Comparison of ENCODE assay signal across 15 cellular contexts in genomic region chr4:169341490-169341889, GRCh38.
DNase-seq lines count a peak whose midpoint lies in the region; ATAC-seq, FAIRE-seq and TF ChIP-seq lines count a peak whose summit lies in the region.
"Had no signal": no experiment of that assay in that cellular context is flagged by ENCODE, and none has a peak within 500 bp of the region (broad histone marks: within the 10 kb centered on the region; RNA-seq: fewer than 3 reads in every experiment).

No MANE protein-coding gene starts in this region.

- peak overlapping the region; percentile 23; the same call in 1 of the 2 replicates for H3K27ac ChIP-seq in GM12878 (ENCODE audit: control insufficient read depth, insufficient read depth)
- H3K27ac ChIP-seq: transverse colon had no signal

- peak overlapping the region; percentile 0 for H3K4me2 ChIP-seq in GM12878 (ENCODE audit: control insufficient read depth, insufficient read depth)

- BruUV-seq in GM12878 (replicated peaks; lab: Mats Ljungman, UMichigan): no TSS peak

- no peaks in the 10 kb centered on the region for H3K9me3 ChIP-seq in GM12878 (replicated peaks; ENCODE audit: control insufficient read depth, insufficient read depth, low read length)
- H3K9me3 ChIP-seq: gastrocnemius medialis, transverse colon had no signal

- no peak for TF ChIP-seq CTCF in GM12878 (IDR thresholded peaks at IDR 0.05 in 2 of 3, conservative IDR thresholded peaks at IDR 0.05 in 1 of 3; ENCODE audit: control insufficient read depth in 2 of 3, extremely low read depth in 1 of 3, insufficient read depth in 1 of 3, low read depth in 3 of 3, low read length in 3 of 3)

- intact Hi-C loops in GM12878 (cut with micrococcal nuclease; ENCODE audit: unreplicated experiment): loop anchor here (1.0 kb wide), 1 partner anchor 69 kb away; no protein-coding TSS in a partner anchor

- peak; percentile 75 for ATAC-seq in GM19455 (IDR thresholded peaks at IDR 0.05; ENCODE audit: unreplicated experiment)
- ATAC-seq in HG02973 (IDR thresholded peaks at IDR 0.05; ENCODE audit: unreplicated experiment): peak; percentile 65
- peak; percentile 87 for ATAC-seq in GM12878
- ATAC-seq: gastrocnemius medialis, left ventricle myocardium superior had no signal

- DNase-seq in Daoy (ENCODE audit: low read depth) (peak; percentile 65), GM12878 (ENCODE audit: low read depth, low spot score) (peak; percentile 62), H4 (ENCODE audit: low spot score) (no peak), NCI-H510A treated with DMSO at 0.1 percent for 48 hours (lab: John Stamatoyannopoulos, UW) (no peak), pons (ENCODE audit: low spot score) (no peak), activated gamma-delta T cell treated with Interleukin-2 at 50 U/mL for 16 hours (no peak)
- DNase-seq: central memory CD4-positive, alpha-beta T cell; gastrocnemius medialis; left ventricle myocardium superior; NCI-H2081 treated with DMSO at 0.1 percent for 48 hours; transverse colon had no signal

- H3K27me3 ChIP-seq in GM12878 (replicated peaks in 1 of 2; ENCODE audit: control insufficient read depth in 2 of 2, insufficient read depth in 2 of 2, low read length in 1 of 2): no peaks in the 10 kb centered on the region
- H3K27me3 ChIP-seq: gastrocnemius medialis, transverse colon had no signal

- CTCF ChIA-PET in GM12878 (lab: Yijun Ruan, JAX): interaction anchor here (0.9 to 2.7 kb wide), 9 partner anchors 22 to 265 kb away, joined by 3 to 10 read pairs (median 4); no protein-coding TSS in a partner anchor

- WGBS in GM12878 (ENCODE audit: insufficient coverage, insufficient replicate concordance, low lambda C conversion rate, missing lambda C conversion rate): 0% methylated on average over 4 of the region's 4 CpGs

- POLR2A ChIA-PET in GM12878 (lab: Charles Lee): interaction anchor here (1.3 to 1.7 kb wide), 4 partner anchors 9 to 96 kb away, joined by 3 to 6 read pairs (median 4); no protein-coding TSS in a partner anchor

- TF ChIP-seq EP300 in GM12878 (IDR thresholded peaks at IDR 0.05; ENCODE audit: borderline replicate concordance in 1 of 2, control insufficient read depth in 1 of 2, low read depth in 2 of 2, low read length in 2 of 2): peak in 1 of 2 experiments; percentile 36; a peak in 1 of 4 replicates

- no peak for FAIRE-seq in GM12878 (lab: Jason Lieb, UNC)
- FAIRE-seq: G401.6, H1 had no signal

- H3K4me3 ChIP-seq in GM12878: no peak overlapping the region
- H3K4me3 ChIP-seq: gastrocnemius medialis, transverse colon had no signal

- TF ChIP-seq RAD21 in GM12878 (IDR thresholded peaks at IDR 0.05; ENCODE audit: insufficient read depth, low read depth, low read length): peak; percentile 35; the same call in 1 of the 2 replicates

- H4K20me1 ChIP-seq in GM12878 (ENCODE audit: control insufficient read depth, insufficient read depth): no peaks in the 10 kb centered on the region

- SMC1A ChIA-PET in GM12878 (lab: Charles Lee; ENCODE audit: uncharacterized antibody, unreplicated experiment): interaction anchor here (0.5 to 4.7 kb wide), 31 partner anchors 9 to 317 kb away, joined by 3 to 39 read pairs (median 3); no protein-coding TSS in a partner anchor

- TF ChIP-seq POLR2A in GM12878 (IDR thresholded peaks at IDR 0.05; ENCODE audit: low read depth, low read length): no peak

- peaks cover 13% of the 10 kb centered on the region for H3K4me1 ChIP-seq in GM12878 (ENCODE audit: control insufficient read depth, insufficient read depth, low read length)
- H3K4me1 ChIP-seq: transverse colon had no signal

- RAD21 ChIA-PET in GM12878 (lab: Charles Lee; ENCODE audit: unreplicated experiment): interaction anchor here (0.6 to 3.3 kb wide), 22 partner anchors 9 to 144 kb away, joined by 3 to 34 read pairs (median 4); no protein-coding TSS in a partner anchor

- in situ Hi-C loops in GM12878 (cut with MboI): no loop called here

- no peaks in the 10 kb centered on the region for H3K36me3 ChIP-seq in GM12878 (ENCODE audit: control insufficient read depth in 2 of 2, insufficient read depth in 2 of 2, low read length in 1 of 2)
- H3K36me3 ChIP-seq: gastrocnemius medialis, transverse colon had no signal

- H3K9ac ChIP-seq in GM12878 (ENCODE audit: control insufficient read depth, insufficient read depth, low read length): no peak overlapping the region; the same call in 1 of the 2 replicates

- no peaks in the 10 kb centered on the region for H3K79me2 ChIP-seq in GM12878 (ENCODE audit: control insufficient read depth, insufficient read depth, low read length)

- peak overlapping the region; percentile 18 for H2AFZ ChIP-seq in GM12878 (ENCODE audit: control insufficient read depth, low read depth, low read length)

TF ChIP-seq in GM12878, 131 proteins besides CTCF, POLR2A, EP300 and RAD21 (continues in another document):
- peak in 1 of 2 experiments; percentile 61; a peak in 2 of 4 replicates for TF ChIP-seq ETV6 (conservative IDR thresholded peaks at IDR 0.05 in 1 of 2, IDR thresholded peaks at IDR 0.05 in 1 of 2; ENCODE audit: borderline replicate concordance in 1 of 2, low read depth in 1 of 2)
- no peak for TF ChIP-seq SMC3 (IDR thresholded peaks at IDR 0.05; ENCODE audit: borderline replicate concordance, low read length)
- TF ChIP-seq, protein P1, sequence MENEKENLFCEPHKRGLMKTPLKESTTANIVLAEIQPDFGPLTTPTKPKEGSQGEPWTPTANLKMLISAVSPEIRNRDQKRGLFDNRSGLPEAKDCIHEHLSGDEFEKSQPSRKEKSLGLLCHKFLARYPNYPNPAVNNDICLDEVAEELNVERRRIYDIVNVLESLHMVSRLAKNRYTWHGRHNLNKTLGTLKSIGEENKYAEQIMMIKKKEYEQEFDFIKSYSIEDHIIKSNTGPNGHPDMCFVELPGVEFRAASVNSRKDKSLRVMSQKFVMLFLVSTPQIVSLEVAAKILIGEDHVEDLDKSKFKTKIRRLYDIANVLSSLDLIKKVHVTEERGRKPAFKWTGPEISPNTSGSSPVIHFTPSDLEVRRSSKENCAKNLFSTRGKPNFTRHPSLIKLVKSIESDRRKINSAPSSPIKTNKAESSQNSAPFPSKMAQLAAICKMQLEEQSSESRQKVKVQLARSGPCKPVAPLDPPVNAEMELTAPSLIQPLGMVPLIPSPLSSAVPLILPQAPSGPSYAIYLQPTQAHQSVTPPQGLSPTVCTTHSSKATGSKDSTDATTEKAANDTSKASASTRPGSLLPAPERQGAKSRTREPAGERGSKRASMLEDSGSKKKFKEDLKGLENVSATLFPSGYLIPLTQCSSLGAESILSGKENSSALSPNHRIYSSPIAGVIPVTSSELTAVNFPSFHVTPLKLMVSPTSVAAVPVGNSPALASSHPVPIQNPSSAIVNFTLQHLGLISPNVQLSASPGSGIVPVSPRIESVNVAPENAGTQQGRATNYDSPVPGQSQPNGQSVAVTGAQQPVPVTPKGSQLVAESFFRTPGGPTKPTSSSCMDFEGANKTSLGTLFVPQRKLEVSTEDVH (IDR thresholded peaks at IDR 0.05; ENCODE audit: low read depth, partially characterized antibody): no peak
- peak; percentile 78 for TF ChIP-seq DPF2 (IDR thresholded peaks at IDR 0.05)
- TF ChIP-seq HCFC1 (IDR thresholded peaks at IDR 0.05; ENCODE audit: low read length): no peak
- no peak for TF ChIP-seq BHLHE40 (IDR thresholded peaks at IDR 0.05; ENCODE audit: borderline replicate concordance in 1 of 2, low read depth in 2 of 2, low read length in 1 of 2)
- TF ChIP-seq TAF1 (IDR thresholded peaks at IDR 0.05; ENCODE audit: borderline replicate concordance, low read depth, low read length): no peak
- TF ChIP-seq PML (IDR thresholded peaks at IDR 0.05; ENCODE audit: low read length): no peak
- TF ChIP-seq STAT1 (conservative IDR thresholded peaks at IDR 0.05): no peak
- TF ChIP-seq MYC (IDR thresholded peaks at IDR 0.05; ENCODE audit: insufficient read depth, insufficient read length, insufficient replicate concordance, low read length, severe bottlenecking): no peak
- TF ChIP-seq NFYA (IDR thresholded peaks at IDR 0.05; ENCODE audit: borderline replicate concordance, low read depth, low read length): no peak
- TF ChIP-seq TCF12 (IDR thresholded peaks at IDR 0.05; ENCODE audit: low read depth, low read length): peak; percentile 97
- 0 out of 2 replicates have a peak, but pooled peaks have one; percentile 56 for TF ChIP-seq MEF2A (IDR thresholded peaks at IDR 0.05; ENCODE audit: insufficient read depth, low read depth, low read length)
- no peak for TF ChIP-seq ZNF207 (IDR thresholded peaks at IDR 0.05; ENCODE audit: borderline replicate concordance)
- no peak for TF ChIP-seq ZSCAN29 (IDR thresholded peaks at IDR 0.05)
- peak; percentile 42 for TF ChIP-seq JUNB (IDR thresholded peaks at IDR 0.05)
- TF ChIP-seq BACH1 (IDR thresholded peaks at IDR 0.05; ENCODE audit: borderline replicate concordance): no peak
- TF ChIP-seq SREBF2 (IDR thresholded peaks at IDR 0.05; ENCODE audit: low read length): no peak
- TF ChIP-seq, protein P2, sequence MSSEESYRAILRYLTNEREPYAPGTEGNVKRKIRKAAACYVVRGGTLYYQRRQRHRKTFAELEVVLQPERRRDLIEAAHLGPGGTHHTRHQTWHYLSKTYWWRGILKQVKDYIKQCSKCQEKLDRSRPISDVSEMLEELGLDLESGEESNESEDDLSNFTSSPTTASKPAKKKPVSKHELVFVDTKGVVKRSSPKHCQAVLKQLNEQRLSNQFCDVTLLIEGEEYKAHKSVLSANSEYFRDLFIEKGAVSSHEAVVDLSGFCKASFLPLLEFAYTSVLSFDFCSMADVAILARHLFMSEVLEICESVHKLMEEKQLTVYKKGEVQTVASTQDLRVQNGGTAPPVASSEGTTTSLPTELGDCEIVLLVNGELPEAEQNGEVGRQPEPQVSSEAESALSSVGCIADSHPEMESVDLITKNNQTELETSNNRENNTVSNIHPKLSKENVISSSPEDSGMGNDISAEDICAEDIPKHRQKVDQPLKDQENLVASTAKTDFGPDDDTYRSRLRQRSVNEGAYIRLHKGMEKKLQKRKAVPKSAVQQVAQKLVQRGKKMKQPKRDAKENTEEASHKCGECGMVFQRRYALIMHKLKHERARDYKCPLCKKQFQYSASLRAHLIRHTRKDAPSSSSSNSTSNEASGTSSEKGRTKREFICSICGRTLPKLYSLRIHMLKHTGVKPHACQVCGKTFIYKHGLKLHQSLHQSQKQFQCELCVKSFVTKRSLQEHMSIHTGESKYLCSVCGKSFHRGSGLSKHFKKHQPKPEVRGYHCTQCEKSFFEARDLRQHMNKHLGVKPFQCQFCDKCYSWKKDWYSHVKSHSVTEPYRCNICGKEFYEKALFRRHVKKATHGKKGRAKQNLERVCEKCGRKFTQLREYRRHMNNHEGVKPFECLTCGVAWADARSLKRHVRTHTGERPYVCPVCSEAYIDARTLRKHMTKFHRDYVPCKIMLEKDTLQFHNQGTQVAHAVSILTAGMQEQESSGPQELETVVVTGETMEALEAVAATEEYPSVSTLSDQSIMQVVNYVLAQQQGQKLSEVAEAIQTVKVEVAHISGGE (CRISPR knock-in tag; IDR thresholded peaks at IDR 0.05): no peak
- TF ChIP-seq SUZ12 (IDR thresholded peaks at IDR 0.05; ENCODE audit: unreplicated experiment): no peak
- TF ChIP-seq KAT2A (conservative IDR thresholded peaks at IDR 0.05; ENCODE audit: control insufficient read depth, low read depth, low read length): no peak

Comparison
In these comparisons a context has a peak if more than half of its experiments do, and no peak if none do; other contexts are left out.
1. DNase-seq: peak in Daoy (single experiment) and GM12878 (single experiment); none in H4 (single experiment), NCI-H510A treated with DMSO at 0.1 percent for 48 hours (single experiment), pons (single experiment) and activated gamma-delta T cell treated with Interleukin-2 at 50 U/mL for 16 hours (single experiment).
2. Peak in every context shown above with its lines, with median percentiles within 50 percentile points of each other: ATAC-seq.